Comparison of ENCODE assay signal across 8 cellular contexts in genomic region chr12:24960222-24960855, GRCh38. TPM values are rescaled to one million over a fixed set of nuclear protein-coding genes. Genes with fewer than 3 reads are reported as not detected.
A peak's percentile ranks its signal among the peaks of the same experiment; 100 is the strongest.
DNase-seq lines count a peak whose midpoint lies in the region; ATAC-seq, FAIRE-seq and TF ChIP-seq lines count a peak whose summit lies in the region.

No MANE protein-coding gene starts in this region.

- CTCF ChIA-PET in Calu3 (lab: Charles Lee) = no interaction called here

- DNase-seq in Calu3 = peak; percentile 48
- DNase-seq in RPMI8226 = peak; percentile 59
- DNase-seq in dedifferentiated amniotic fluid mesenchymal stem cell (ENCODE audit: extremely low spot score) = peak; percentile 40
- no peak for DNase-seq in natural killer cell treated with Interleukin-12 subunit alpha and Interleukin-12 subunit beta and Interleukin-15 and Interleukin-18, amount 100 ng/mL, for 72 hours (ENCODE audit: low spot score)
- DNase-seq in NCI-H2029 (lab: John Stamatoyannopoulos, UW) = no peak
- no peak for DNase-seq in kidney

- TF ChIP-seq CTCF in Calu3 (IDR thresholded peaks at IDR 0.05; ENCODE audit: unreplicated experiment) (peak; percentile 35), kidney (IDR thresholded peaks at IDR 0.05; ENCODE audit: borderline replicate concordance, extremely low read depth, insufficient read depth) (no peak)

- peaks cover 7% of the 10 kb centered on the region for H3K9me3 Mint-ChIP-seq in Calu3 (ENCODE audit: low read depth, unreplicated experiment)
- no peaks in the 10 kb centered on the region for H3K9me3 Mint-ChIP-seq in natural killer cell treated with Interleukin-12 subunit alpha and Interleukin-12 subunit beta and Interleukin-15 and Interleukin-18, amount 100 ng/mL, for 72 hours

- H3K27me3 Mint-ChIP-seq in Calu3 (ENCODE audit: unreplicated experiment) = no peaks in the 10 kb centered on the region
- H3K27me3 Mint-ChIP-seq in natural killer cell treated with Interleukin-12 subunit alpha and Interleukin-12 subunit beta and Interleukin-15 and Interleukin-18, amount 100 ng/mL, for 72 hours = peaks cover 2 to 12% of the 10 kb centered on the region in 2 donors

- H3K4me3 Mint-ChIP-seq in Calu3 (ENCODE audit: low read depth, unreplicated experiment) = no peak overlapping the region
- H3K4me3 Mint-ChIP-seq in natural killer cell treated with Interleukin-12 subunit alpha and Interleukin-12 subunit beta and Interleukin-15 and Interleukin-18, amount 100 ng/mL, for 72 hours = no peak overlapping the region

- no peaks in the 10 kb centered on the region for H3K36me3 ChIP-seq in kidney (ENCODE audit: control insufficient read depth in 1 of 2, insufficient read depth in 2 of 2, low read length in 2 of 2)

- H3K4me1 Mint-ChIP-seq in Calu3 (ENCODE audit: low read depth, unreplicated experiment) = no peaks in the 10 kb centered on the region
- peaks cover 0 to 11% of the 10 kb centered on the region in 2 donors for H3K4me1 Mint-ChIP-seq in natural killer cell treated with Interleukin-12 subunit alpha and Interleukin-12 subunit beta and Interleukin-15 and Interleukin-18, amount 100 ng/mL, for 72 hours (ENCODE audit: low read depth in 2 of 2)

- peaks cover 0 to 3% of the 10 kb centered on the region in 2 donors for H3K9me3 ChIP-seq in kidney (ENCODE audit: control insufficient read depth in 1 of 2, low read length in 2 of 2)

- no peak overlapping the region for H3K4me3 ChIP-seq in kidney (ENCODE audit: low read length in 2 of 2)

- H3K36me3 Mint-ChIP-seq in Calu3 (ENCODE audit: insufficient read depth, unreplicated experiment) = no peaks in the 10 kb centered on the region
- H3K36me3 Mint-ChIP-seq in natural killer cell treated with Interleukin-12 subunit alpha and Interleukin-12 subunit beta and Interleukin-15 and Interleukin-18, amount 100 ng/mL, for 72 hours = peaks cover 7% of the 10 kb centered on the region

- no TSS peak for BruUV-seq in Calu3 (replicated peaks; lab: Mats Ljungman, UMichigan)

- H3K27ac Mint-ChIP-seq in Calu3 (ENCODE audit: unreplicated experiment) = no peak overlapping the region
- H3K27ac Mint-ChIP-seq in natural killer cell treated with Interleukin-12 subunit alpha and Interleukin-12 subunit beta and Interleukin-15 and Interleukin-18, amount 100 ng/mL, for 72 hours = no peak overlapping the region

- intact Hi-C loops in Calu3 (cut with micrococcal nuclease; ENCODE audit: unreplicated experiment) (loop anchor here (1.0 kb wide), 1 partner anchor 170 kb away; no protein-coding TSS in a partner anchor), kidney (cut with DNase I) (no loop called here)

- peak; percentile 81 for ATAC-seq in GM19023 (IDR thresholded peaks at IDR 0.05; ENCODE audit: unreplicated experiment)
- ATAC-seq in HG03354 (IDR thresholded peaks at IDR 0.05; ENCODE audit: poor library complexity, severe bottlenecking, unreplicated experiment) = peak; percentile 83
- peak; percentile 67 to 82 for ATAC-seq in natural killer cell treated with Interleukin-12 subunit alpha and Interleukin-12 subunit beta and Interleukin-15 and Interleukin-18, amount 100 ng/mL, for 72 hours

- H3K4me1 ChIP-seq in kidney (ENCODE audit: control insufficient read depth in 1 of 2, insufficient read depth in 1 of 2, low read depth in 1 of 2, low read length in 2 of 2) = no peaks in the 10 kb centered on the region

- H3K9ac ChIP-seq in kidney (ENCODE audit: low read length in 2 of 2) = no peak overlapping the region

- no peak overlapping the region for H3K27ac ChIP-seq in kidney (ENCODE audit: low read depth in 2 of 2, low read length in 2 of 2)

- FAIRE-seq in kidney (lab: Jason Lieb, UNC) = no peak

RNA-seq across cellular contexts. Expression of gene BCAT1, which starts 11.4 kb away (rescaled TPM):
- 0.98 and 4.0 TPM in 2 replicates for total RNA-seq in Calu3 (2022)
- 10 to 100 TPM; 14.5 to 49.4 TPM for total RNA-seq in natural killer cell treated with Interleukin-12 subunit alpha and Interleukin-12 subunit beta and Interleukin-15 and Interleukin-18, amount 100 ng/mL, for 72 hours
- 15.5 TPM for total RNA-seq in kidney
- 1.3 TPM for polyA plus RNA-seq in kidney (ENCODE audit: insufficient read depth, low read depth, low replicate concordance)

Comparison
In these comparisons a context has a peak if more than half of its experiments do, and no peak if none do; other contexts are left out.
1. DNase-seq: peak in Calu3 (single experiment), RPMI8226 (single experiment) and dedifferentiated amniotic fluid mesenchymal stem cell (single experiment); none in natural killer cell treated with Interleukin-12 subunit alpha and Interleukin-12 subunit beta and Interleukin-15 and Interleukin-18, amount 100 ng/mL, for 72 hours (single experiment), NCI-H2029 (single experiment) and kidney (single experiment).
2. Peak in every context shown above with its lines, with median percentiles within 50 percentile points of each other: ATAC-seq.